In genomic region chr3:134642445-134643149, GRCh38 we compare ENCODE assay signal across 19 cellular contexts. TPM values are rescaled to one million over a fixed set of nuclear protein-coding genes. Genes with fewer than 3 reads are reported as not detected.
A peak's percentile ranks its signal among the peaks of the same experiment; 100 is the strongest.
DNase-seq lines count a peak whose midpoint lies in the region; ATAC-seq and TF ChIP-seq lines count a peak whose summit lies in the region.
"Had no signal": no experiment of that assay in that cellular context is flagged by ENCODE, and none has a peak within 500 bp of the region (broad histone marks: within the 10 kb centered on the region; RNA-seq: fewer than 3 reads in every experiment).

No MANE protein-coding gene starts in this region.

- POLR2A ChIA-PET in MCF 10A (lab: Yijun Ruan, JAX): no interaction called here

- ATAC-seq in Right ventricle myocardium inferior (no peak), GM18502 (IDR thresholded peaks at IDR 0.05; ENCODE audit: poor library complexity, unreplicated experiment) (no peak)
- ATAC-seq: A549, GM12878 had no signal

- no peaks in the 10 kb centered on the region for H3K9me3 Mint-ChIP-seq in MCF 10A (ENCODE audit: unreplicated experiment)
- H3K9me3 Mint-ChIP-seq: HFFc6 had no signal

- H3K27me3 Mint-ChIP-seq in MCF 10A (ENCODE audit: insufficient read depth, unreplicated experiment): no peaks in the 10 kb centered on the region

- H3K27me3 ChIP-seq in left ventricle myocardium inferior (ENCODE audit: low read depth): no peaks in the 10 kb centered on the region
- H3K27me3 ChIP-seq in vagina: no peaks in the 10 kb centered on the region
- H3K27me3 ChIP-seq: BE2C had no signal

- no peak for TF ChIP-seq POLR2A in vagina (IDR thresholded peaks at IDR 0.05)

- DNase-seq in left ventricle myocardium inferior (no peak), Right ventricle myocardium inferior (ENCODE audit: missing footprints) (no peak), ecto neural progenitor cell (ENCODE audit: low spot score) (peak; percentile 32), mesenteric fat pad (ENCODE audit: low spot score) (peak; percentile 57), vagina (ENCODE audit: extremely low spot score in 2 of 2) (peak; percentile 67 to 70), MCF 10A (ENCODE audit: unreplicated experiment) (no peak), HCEC 1CT (no peak)
- DNase-seq: BE2C; CD4-positive, alpha-beta memory T cell; DMS79; GOT3; HFFc6 had no signal

- CTCF ChIA-PET in MCF 10A (lab: Yijun Ruan, JAX): interaction anchor here (0.5 to 1.4 kb wide), 3 partner anchors 41 to 739 kb away, joined by 3 to 4 read pairs (median 4); no protein-coding TSS in a partner anchor

- peaks cover 2% of the 10 kb centered on the region for H3K36me3 ChIP-seq in left ventricle myocardium inferior
- H3K36me3 ChIP-seq in vagina: no peaks in the 10 kb centered on the region
- H3K36me3 ChIP-seq: BE2C, HAP-1 had no signal

- intact Hi-C loops in left ventricle myocardium inferior (cut with micrococcal nuclease): no loop called here
- intact Hi-C loops in Right ventricle myocardium inferior (cut with DNase I): no loop called here
- intact Hi-C loops in vagina (cut with DNase I): no loop called here
- intact Hi-C loops in MCF 10A (cut with micrococcal nuclease): no loop called here

- H3K9me3 ChIP-seq in left ventricle myocardium inferior (replicated peaks): no peaks in the 10 kb centered on the region
- no peaks in the 10 kb centered on the region for H3K9me3 ChIP-seq in vagina
- H3K9me3 ChIP-seq: A549, BE2C, HAP-1 had no signal

- H3K27ac Mint-ChIP-seq in MCF 10A (ENCODE audit: low read depth, unreplicated experiment): no peak overlapping the region
- H3K27ac Mint-ChIP-seq: CD4-positive, alpha-beta memory T cell; HFFc6 had no signal

- no peaks in the 10 kb centered on the region for H3K36me3 Mint-ChIP-seq in MCF 10A (ENCODE audit: insufficient read depth, unreplicated experiment)
- H3K36me3 Mint-ChIP-seq: CD4-positive, alpha-beta memory T cell had no signal

- H3K4me1 ChIP-seq in left ventricle myocardium inferior (peaks cover 64% of the 10 kb centered on the region), vagina (no peaks in the 10 kb centered on the region)
- H3K4me1 ChIP-seq: A549 had no signal

- TF ChIP-seq CTCF in left ventricle myocardium inferior (IDR thresholded peaks at IDR 0.05; ENCODE audit: borderline replicate concordance) (no peak), vagina (IDR thresholded peaks at IDR 0.05) (no peak), MCF 10A (IDR thresholded peaks at IDR 0.05; ENCODE audit: unreplicated experiment) (no peak)

- H3K27ac ChIP-seq in left ventricle myocardium inferior (replicated peaks) (peak overlapping the region; percentile 44), vagina (no peak overlapping the region)
- H3K27ac ChIP-seq: A549, C4-2B, HL-60 had no signal

- H3K4me1 Mint-ChIP-seq in MCF 10A (ENCODE audit: insufficient read depth, unreplicated experiment): no peaks in the 10 kb centered on the region
- H3K4me1 Mint-ChIP-seq: CD4-positive, alpha-beta memory T cell had no signal

- no peak overlapping the region for H3K4me3 Mint-ChIP-seq in MCF 10A (ENCODE audit: unreplicated experiment)
- H3K4me3 Mint-ChIP-seq: CD4-positive, alpha-beta memory T cell; HFFc6 had no signal

- BruUV-seq in MCF 10A (replicated peaks; lab: Mats Ljungman, UMichigan): no TSS peak

- H3K4me3 ChIP-seq in left ventricle myocardium inferior (no peak overlapping the region), vagina (no peak overlapping the region)
- H3K4me3 ChIP-seq: A549, GM12878, HAP-1 had no signal

RNA-seq across cellular contexts. Expression of gene KY, which starts 8.2 kb away (rescaled TPM):
- total RNA-seq in left ventricle myocardium inferior (12.1 TPM), Right ventricle myocardium inferior (16.7 TPM), mesenteric fat pad (not detected), vagina (3.7 TPM), MCF 10A (2022) (not detected in 2 replicates)
- total RNA-seq: CD4-positive, alpha-beta memory T cell; G401; GM12878 had no signal

Comparison
In these comparisons a context has a peak if more than half of its experiments do, and no peak if none do; other contexts are left out.
1. DNase-seq: peak in ecto neural progenitor cell (single experiment), mesenteric fat pad (single experiment) and vagina (2 of 2); none in left ventricle myocardium inferior (single experiment), Right ventricle myocardium inferior (single experiment), MCF 10A (single experiment) and HCEC 1CT (single experiment).